ENCODE assay signal across 1 cellular context in genomic region chr2:160932960-160933359, GRCh38.
TF ChIP-seq lines count a peak whose summit lies in the region.

No MANE protein-coding gene starts in this region.

TF ChIP-seq in GM23338, 12 proteins besides CTCF, POLR2A, EP300 and RAD21 (continued from another document):
- TF ChIP-seq ZNF462 (CRISPR knock-in tag; IDR thresholded peaks at IDR 0.05) (no peak), ETS1 (IDR thresholded peaks at IDR 0.05) (no peak), EZH2 (IDR thresholded peaks at IDR 0.05; ENCODE audit: low read depth, unreplicated experiment) (no peak), EZH2phosphoT487 (IDR thresholded peaks at IDR 0.05; ENCODE audit: unreplicated experiment) (no peak), NANOG (IDR thresholded peaks at IDR 0.05; ENCODE audit: borderline replicate concordance) (no peak), STAT1 (IDR thresholded peaks at IDR 0.05; ENCODE audit: unreplicated experiment) (no peak)
